Comparison of ENCODE assay signal across 1 cellular context in genomic region chr19:14473073-14473790, GRCh38.
TF ChIP-seq lines count a peak whose summit lies in the region.

No MANE protein-coding gene starts in this region.

TF ChIP-seq in K562, 482 proteins besides CTCF, POLR2A, EP300 and RAD21:
- TF ChIP-seq NCOA1 (IDR thresholded peaks at IDR 0.05; ENCODE audit: low read depth) (no peak), BHLHE40 (IDR thresholded peaks at IDR 0.05; ENCODE audit: low read length) (no peak), RBM22 (IDR thresholded peaks at IDR 0.05; ENCODE audit: low read depth, low read length, poor library complexity, severe bottlenecking) (peak; percentile 34), ZBTB33 (CRISPR knock-in tag; IDR thresholded peaks at IDR 0.05) (peak; percentile 85), HNRNPL (IDR thresholded peaks at IDR 0.05; ENCODE audit: low read depth, low read length) (peak; percentile 87; the same call in 1 of the 2 replicates), SMAD4 (CRISPR knock-in tag; conservative IDR thresholded peaks at IDR 0.05) (no peak), E2F6 (IDR thresholded peaks at IDR 0.05; ENCODE audit: borderline replicate concordance in 1 of 2, extremely low read depth in 1 of 2, insufficient read depth in 1 of 2, insufficient read length in 1 of 2, low read depth in 1 of 2, low read length in 1 of 2, poor library complexity in 1 of 2, severe bottlenecking in 1 of 2) (peak in 1 of 2 experiments; percentile 23)
